In the genomic region with DNA sequence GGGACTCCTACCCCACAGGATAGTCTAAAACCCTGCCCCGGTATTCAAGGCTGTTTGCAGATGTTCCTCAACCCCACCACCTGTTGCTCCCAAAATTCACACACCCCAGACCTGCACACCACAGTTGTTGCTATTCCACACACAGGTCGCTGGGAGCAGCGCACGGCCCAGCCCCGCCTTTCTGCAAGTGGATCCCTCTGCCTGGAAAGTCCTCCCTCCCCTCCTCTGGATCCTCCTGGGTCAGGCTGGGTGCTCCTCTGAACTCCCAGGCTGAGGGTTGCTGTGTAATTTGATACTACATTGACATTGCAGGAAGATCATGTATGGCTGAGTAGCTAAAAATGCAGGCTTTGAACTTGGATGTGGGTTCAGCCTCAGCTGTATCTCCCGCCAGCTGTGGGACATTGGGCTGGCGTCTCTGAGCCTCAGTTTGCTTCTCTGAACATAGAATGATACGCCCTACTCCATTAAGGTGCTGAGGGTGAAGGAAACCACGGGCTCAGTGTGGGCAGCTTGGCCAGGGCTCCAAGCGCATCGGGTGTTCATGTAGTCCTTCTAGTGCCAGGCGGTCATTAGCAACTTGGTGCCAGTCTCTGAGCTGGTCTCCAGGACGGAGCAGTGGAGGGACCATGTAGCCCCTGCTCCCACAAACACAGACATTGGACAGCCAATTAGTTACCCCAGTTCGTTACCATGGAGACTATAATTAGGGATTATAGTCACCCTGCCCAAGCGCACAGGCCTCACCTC, we compare ENCODE assay signal across 10 cellular contexts. TPM values are rescaled to one million over a fixed set of nuclear protein-coding genes. Genes with fewer than 3 reads are reported as not detected.
A peak's percentile ranks its signal among the peaks of the same experiment; 100 is the strongest.
DNase-seq lines count a peak whose midpoint lies in the region; ATAC-seq and TF ChIP-seq lines count a peak whose summit lies in the region.
"Had no signal": no experiment of that assay in that cellular context is flagged by ENCODE, and none has a peak within 500 bp of the region (broad histone marks: within the 10 kb centered on the region; RNA-seq: fewer than 3 reads in every experiment).

No MANE protein-coding gene starts in this region.

- 63% methylated on average over 7 of the region's 15 CpGs for WGBS in right lobe of liver (ENCODE audit: insufficient coverage, low coverage, low lambda C conversion rate, missing lambda C conversion rate)

- TF ChIP-seq CTCF in breast epithelium (IDR thresholded peaks at IDR 0.05) (no peak), right lobe of liver (IDR thresholded peaks at IDR 0.05) (no peak)

- in situ Hi-C loops in Caki2 (cut with HindIII; ENCODE audit: low pct_unique_long_range_greater_than_20kb, low sequenced_read_pairs) = no loop called here

- H3K4me1 ChIP-seq in breast epithelium (peaks cover 11 to 14% of the 10 kb centered on the region in 2 donors), right lobe of liver (no peaks in the 10 kb centered on the region)

- H3K27me3 ChIP-seq in breast epithelium (no peaks in the 10 kb centered on the region), right lobe of liver (no peaks in the 10 kb centered on the region)

- H3K36me3 ChIP-seq in breast epithelium (no peaks in the 10 kb centered on the region), right lobe of liver (no peaks in the 10 kb centered on the region)

- DNase-seq in Caki2 (ENCODE audit: low read depth) (peak; percentile 55), NCI-H2029 treated with DMSO at 0.1 percent for 48 hours (lab: John Stamatoyannopoulos, UW) (peak; percentile 12), breast epithelium (ENCODE audit: low spot score in 2 of 2) (no peak), right lobe of liver (no peak), T-helper 2 cell (no peak), A172 (ENCODE audit: low spot score) (no peak)
- DNase-seq: activated CD8-positive, alpha-beta memory T cell treated with anti-CD3 and anti-CD28 coated beads for 24 hours had no signal

- H3K27ac ChIP-seq in breast epithelium = peak overlapping the region; percentile 25 to 76
- no peak overlapping the region for H3K27ac ChIP-seq in right lobe of liver
- H3K27ac ChIP-seq: KMS-11 had no signal

- peak in 3 of 4 donors; percentile 17 to 34 (median 18) for ATAC-seq in right lobe of liver
- ATAC-seq in GM19455 (IDR thresholded peaks at IDR 0.05; ENCODE audit: unreplicated experiment) = no peak
- ATAC-seq in HG02571 (IDR thresholded peaks at IDR 0.05; ENCODE audit: unreplicated experiment) = no peak

- H3K9me3 ChIP-seq in breast epithelium (no peaks in the 10 kb centered on the region), right lobe of liver (no peaks in the 10 kb centered on the region)

- no peak overlapping the region for H3K4me3 ChIP-seq in breast epithelium
- H3K4me3 ChIP-seq in right lobe of liver = no peak overlapping the region

- TF ChIP-seq POLR2A in breast epithelium (IDR thresholded peaks at IDR 0.05) (no peak), right lobe of liver (IDR thresholded peaks at IDR 0.05) (no peak)

- intact Hi-C loops in breast epithelium (cut with DNase I; ENCODE audit: low total_unique reads) = no loop called here
- intact Hi-C loops in right lobe of liver (cut with DNase I) = no loop called here

RNA-seq across cellular contexts. Expression of gene CCN5, which starts 13.9 kb away (rescaled TPM):
- total RNA-seq in Caki2 (2014; rRNA removed; shearing (Covaris generic); ENCODE audit: low replicate concordance) = 39.7 and 55.7 TPM in 2 replicates
- total RNA-seq in breast epithelium (1,000 to 10,000 TPM in 1 of 3 donors, 10 to 100 TPM in 2; 16.1 to 1,283 (median 39.0) TPM), right lobe of liver (1 to 10 TPM in 5 of 6 experiments, under 1 TPM in 1; 0.92 to 6.1 (median 1.5) TPM)
- total RNA-seq in A172 (2014; rRNA removed; shearing (Covaris generic)) = not detected in 2 replicates

RNA-seq across cellular contexts. Expression of gene KCNK15, which starts 44.4 kb away (rescaled TPM):
- not detected in 2 replicates for total RNA-seq in Caki2 (2014; rRNA removed; shearing (Covaris generic); ENCODE audit: low replicate concordance)
- 1 to 10 TPM; 5.0 to 7.3 (median 5.6) TPM for total RNA-seq in breast epithelium
- under 1 TPM in 4 of 6 experiments, not detected in 2; 0.07 to 0.43 (median 0.19) TPM for total RNA-seq in right lobe of liver
- 0.62 TPM in 1 of 2 replicates, not detected in the other for total RNA-seq in A172 (2014; rRNA removed; shearing (Covaris generic))

RNA-seq across cellular contexts. Expression of gene ADA, which starts 49.8 kb away (rescaled TPM):
- total RNA-seq in Caki2 (2014; rRNA removed; shearing (Covaris generic); ENCODE audit: low replicate concordance) = 33.6 and 102 TPM in 2 replicates
- 10 to 100 TPM in 2 of 3 donors, 1 to 10 TPM in 1; 5.7 to 46.2 (median 11.5) TPM for total RNA-seq in breast epithelium
- 1 to 10 TPM; 2.2 to 8.6 (median 3.7) TPM for total RNA-seq in right lobe of liver
- 5.3 and 8.0 TPM in 2 replicates for total RNA-seq in A172 (2014; rRNA removed; shearing (Covaris generic))

Comparison
In these comparisons a context has a peak if more than half of its experiments do, and no peak if none do; other contexts are left out.
1. DNase-seq: peak in Caki2 (single experiment) and NCI-H2029 treated with DMSO at 0.1 percent for 48 hours (single experiment); none in breast epithelium (0 of 2), right lobe of liver (0 of 3), T-helper 2 cell (0 of 5) and A172 (single experiment).
2. H3K27ac ChIP-seq: peak in breast epithelium (2 of 2); none in right lobe of liver (0 of 3).
3. ATAC-seq: peak in right lobe of liver (3 of 4); none in GM19455 (single experiment) and HG02571 (single experiment).